27 cellular contexts compared by ENCODE assay signal in the genomic region with DNA sequence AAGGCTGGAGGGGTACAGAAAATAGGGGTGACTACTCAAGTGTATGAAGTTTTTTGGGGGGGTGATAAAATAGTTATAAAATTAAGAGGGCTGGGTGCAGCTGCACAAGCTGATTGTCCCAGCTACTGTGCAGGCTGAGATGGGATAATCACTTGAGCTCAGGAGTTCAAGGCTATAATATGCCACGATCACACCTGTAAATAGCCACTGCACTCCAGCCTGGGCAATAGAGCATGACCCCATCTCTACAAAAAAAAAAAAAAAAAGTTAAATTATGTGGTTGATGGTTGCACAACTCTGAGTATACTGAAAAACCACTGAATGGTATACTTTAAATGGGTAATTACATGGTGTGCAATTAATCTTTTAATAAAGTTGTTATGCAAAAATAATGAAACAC.
"Had no signal": no experiment of that assay in that cellular context is flagged by ENCODE, and none has a peak within 500 bp of the region (broad histone marks: within the 10 kb centered on the region; RNA-seq: fewer than 3 reads in every experiment).

No MANE protein-coding gene starts in this region.

- H3K36me3 Mint-ChIP-seq: natural killer cell treated with Interleukin-12 subunit alpha and Interleukin-12 subunit beta and Interleukin-15 and Interleukin-18, amount 100 ng/mL, for 72 hours; stimulated activated effector memory CD8-positive, alpha-beta T cell treated with anti-CD3 and anti-CD28 coated beads, Interleukin-12 subunit alpha, Interleukin-12 subunit beta, amount 100 ng/mL, for 72 hours had no signal

- H3K4me1 ChIP-seq: prostate gland had no signal

- H3K4me2 ChIP-seq: hepatocyte had no signal

- H3K9me3 Mint-ChIP-seq: naive B cell; natural killer cell treated with Interleukin-12 subunit alpha and Interleukin-12 subunit beta and Interleukin-15 and Interleukin-18, amount 100 ng/mL, for 72 hours; stimulated activated effector memory CD8-positive, alpha-beta T cell treated with anti-CD3 and anti-CD28 coated beads, Interleukin-12 subunit alpha, Interleukin-12 subunit beta, amount 100 ng/mL, for 72 hours had no signal

- H2AFZ ChIP-seq: hepatocyte had no signal

- H3K4me3 Mint-ChIP-seq: mesothelial cell of epicardium; natural killer cell treated with Interleukin-12 subunit alpha and Interleukin-12 subunit beta and Interleukin-15 and Interleukin-18, amount 100 ng/mL, for 72 hours; neural crest cell; stimulated activated effector memory CD8-positive, alpha-beta T cell treated with anti-CD3 and anti-CD28 coated beads, Interleukin-12 subunit alpha, Interleukin-12 subunit beta, amount 100 ng/mL, for 72 hours had no signal

- H3K27ac Mint-ChIP-seq: mesothelial cell of epicardium; natural killer cell treated with Interleukin-12 subunit alpha and Interleukin-12 subunit beta and Interleukin-15 and Interleukin-18, amount 100 ng/mL, for 72 hours; stimulated activated effector memory CD8-positive, alpha-beta T cell treated with anti-CD3 and anti-CD28 coated beads, Interleukin-12 subunit alpha, Interleukin-12 subunit beta, amount 100 ng/mL, for 72 hours had no signal

- H3K36me3 ChIP-seq: gastrocnemius medialis, heart left ventricle, prostate gland, right atrium auricular region, sigmoid colon, stomach, thyroid gland had no signal

- H3K9me3 ChIP-seq: gastrocnemius medialis, heart left ventricle, mucosa of descending colon, prostate gland, right atrium auricular region, sigmoid colon, stomach, thyroid gland had no signal

- H3K27ac ChIP-seq: epithelial cell of prostate, gastrocnemius medialis, heart left ventricle, hepatocyte, prostate gland, right atrium auricular region, sigmoid colon, stomach, thyroid gland had no signal

- ATAC-seq: esophagus mucosa; gastrocnemius medialis; heart left ventricle; left lobe of liver; mucosa of descending colon; natural killer cell treated with Interleukin-12 subunit alpha and Interleukin-12 subunit beta and Interleukin-15 and Interleukin-18, amount 100 ng/mL, for 72 hours had no signal

- DNase-seq: dorsolateral prefrontal cortex; effector CD4-positive, alpha-beta T cell; foreskin fibroblast; gastrocnemius medialis; heart left ventricle; kidney; mesenchymal stem cell; mucosa of descending colon; naive B cell; sigmoid colon; stimulated activated CD4-positive, alpha-beta T cell treated with anti-CD3 and anti-CD28 coated beads, Interleukin-2, amount 100 ng/mL, for 24 hours; stimulated activated CD4-positive, alpha-beta T cell treated with anti-CD3 and anti-CD28 coated beads, Interleukin-4, amount 100 ng/mL, for 24 hours; stimulated activated naive CD4-positive, alpha-beta T cell treated with Interleukin-2 at 50 U/mL for 16 hours; stomach; thyroid gland; trophoblast cell had no signal

- H3K4me3 ChIP-seq: dorsolateral prefrontal cortex, gastrocnemius medialis, heart left ventricle, hepatocyte, lung, mucosa of descending colon, prostate gland, right atrium auricular region, sigmoid colon, stomach, thyroid gland had no signal

- H3K27me3 ChIP-seq: dorsolateral prefrontal cortex, gastrocnemius medialis, heart left ventricle, hepatocyte, right atrium auricular region, sigmoid colon, stomach, thyroid gland had no signal

- H3K27me3 Mint-ChIP-seq: naive B cell; natural killer cell treated with Interleukin-12 subunit alpha and Interleukin-12 subunit beta and Interleukin-15 and Interleukin-18, amount 100 ng/mL, for 72 hours had no signal
